34 cellular contexts compared by ENCODE assay signal in the genomic region with DNA sequence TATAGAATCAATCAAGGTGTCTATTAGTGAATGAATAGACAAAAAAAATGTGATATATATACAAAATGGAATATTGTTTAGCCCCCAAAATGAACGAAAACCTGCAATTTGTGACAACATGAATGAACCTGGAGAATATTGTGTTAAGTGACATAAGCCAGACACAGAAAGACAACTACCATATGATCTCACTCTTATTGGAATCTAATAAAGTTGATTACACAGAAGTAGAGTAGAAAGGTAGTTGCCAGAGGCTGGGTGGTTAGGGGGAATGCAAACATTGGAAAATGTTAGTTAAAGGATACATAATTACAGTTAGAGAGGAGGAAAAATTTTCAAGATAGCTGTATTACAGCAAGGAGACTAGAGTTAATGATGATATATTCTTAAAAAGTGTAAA.
DNase-seq lines count a peak whose midpoint lies in the region; ATAC-seq, FAIRE-seq and TF ChIP-seq lines count a peak whose summit lies in the region.
"Had no signal": no experiment of that assay in that cellular context is flagged by ENCODE, and none has a peak within 500 bp of the region (broad histone marks: within the 10 kb centered on the region; RNA-seq: fewer than 3 reads in every experiment).

No MANE protein-coding gene starts in this region.

- H2AFZ ChIP-seq in SK-N-SH (ENCODE audit: low read depth) (no peak overlapping the region), PC-3 (ENCODE audit: low read length) (no peak overlapping the region)

- no peaks in the 10 kb centered on the region for H3K79me2 ChIP-seq in SK-N-SH (ENCODE audit: insufficient read depth)
- H3K79me2 ChIP-seq in PC-3 (ENCODE audit: low read length), result no peaks in the 10 kb centered on the region

- H3K4me2 ChIP-seq in SK-N-SH, result no peak overlapping the region
- no peak overlapping the region for H3K4me2 ChIP-seq in A549
- no peak overlapping the region for H3K4me2 ChIP-seq in PC-3 (ENCODE audit: low read length)
- H3K4me2 ChIP-seq: BLaER1; BLaER1 treated with 17β-estradiol and CSF1 and Interleukin-3, amounts not matched to agents 10 nM and 100 nM had no signal

- TF ChIP-seq POLR2A in A549 (IDR thresholded peaks at IDR 0.05; ENCODE audit: low read length) (no peak), uterus (IDR thresholded peaks at IDR 0.05) (no peak)

- H3K4me3 ChIP-seq in SK-N-SH (ENCODE audit: low read depth in 2 of 2, low read length in 1 of 2) (no peak overlapping the region), A549 (no peak overlapping the region), PC-3 (ENCODE audit: low read length) (no peak overlapping the region), uterus (no peak overlapping the region)
- H3K4me3 ChIP-seq: BLaER1; BLaER1 treated with 17β-estradiol and CSF1 and Interleukin-3, amounts not matched to agents 10 nM and 100 nM had no signal

- TF ChIP-seq CTCF in SK-N-SH (IDR thresholded peaks at IDR 0.05), result no peak
- TF ChIP-seq CTCF in A549 (IDR thresholded peaks at IDR 0.05), result no peak
- TF ChIP-seq CTCF in PC-3 (conservative IDR thresholded peaks at IDR 0.05; ENCODE audit: low read depth, low read length), result no peak
- TF ChIP-seq CTCF in uterus (IDR thresholded peaks at IDR 0.05), result no peak

- 44% methylated on average over 1 of the region's 1 CpG for WGBS in SK-N-SH (ENCODE audit: low lambda C conversion rate)
- WGBS in A549 (ENCODE audit: missing lambda C conversion rate), result 10% methylated on average over 1 of the region's 1 CpG

- CTCF ChIA-PET in SK-N-SH (lab: Yijun Ruan, JAX) (no interaction called here), A549 (lab: Yijun Ruan, JAX) (no interaction called here), PC-3 (lab: Charles Lee) (no interaction called here)

- H3F3A ChIP-seq in SK-N-SH (replicated peaks; ENCODE audit: insufficient read depth), result no peaks in the 10 kb centered on the region
- no peaks in the 10 kb centered on the region for H3F3A ChIP-seq in PC-3 (ENCODE audit: low read length, unreplicated experiment)

- H3K36me3 ChIP-seq in SK-N-SH (replicated peaks in 1 of 2; ENCODE audit: control insufficient read depth in 1 of 2, insufficient read depth in 2 of 2, low read length in 1 of 2), result no peaks in the 10 kb centered on the region
- H3K36me3 ChIP-seq in PC-3 (ENCODE audit: low read depth, low read length), result no peaks in the 10 kb centered on the region
- no peaks in the 10 kb centered on the region for H3K36me3 ChIP-seq in uterus
- H3K36me3 ChIP-seq: BE2C; BLaER1; BLaER1 treated with 17β-estradiol and CSF1 and Interleukin-3, amounts not matched to agents 10 nM and 100 nM had no signal

- H3K27ac ChIP-seq in SK-N-SH (ENCODE audit: low read depth in 2 of 2, low read length in 1 of 2) (no peak overlapping the region), A549 (no peak overlapping the region), PC-3 (ENCODE audit: low read length) (no peak overlapping the region), uterus (no peak overlapping the region)
- H3K27ac ChIP-seq: 22Rv1; BLaER1; BLaER1 treated with 17β-estradiol and CSF1 and Interleukin-3, amounts not matched to agents 10 nM and 100 nM; C4-2B had no signal

- no peak for TF ChIP-seq EP300 in SK-N-SH (IDR thresholded peaks at IDR 0.05; ENCODE audit: borderline replicate concordance in 1 of 2, low read depth in 1 of 2, low read length in 1 of 2)
- TF ChIP-seq EP300 in A549 (IDR thresholded peaks at IDR 0.05), result no peak

- H3K9me2 ChIP-seq in SK-N-SH (no peaks in the 10 kb centered on the region), PC-3 (replicated peaks; ENCODE audit: low read length) (no peaks in the 10 kb centered on the region)

- H3K27me3 ChIP-seq in SK-N-SH (ENCODE audit: insufficient read depth) (no peaks in the 10 kb centered on the region), PC-3 (ENCODE audit: low read length) (no peaks in the 10 kb centered on the region), uterus (no peaks in the 10 kb centered on the region)
- H3K27me3 ChIP-seq: BE2C; BLaER1; BLaER1 treated with 17β-estradiol and CSF1 and Interleukin-3, amounts not matched to agents 10 nM and 100 nM had no signal

- H3K9me3 ChIP-seq in SK-N-SH, result peaks cover 3% of the 10 kb centered on the region; the same call in 1 of the 2 replicates
- H3K9me3 ChIP-seq in A549, result no peaks in the 10 kb centered on the region
- no peaks in the 10 kb centered on the region for H3K9me3 ChIP-seq in PC-3 (ENCODE audit: low read length)
- H3K9me3 ChIP-seq in uterus, result no peaks in the 10 kb centered on the region
- H3K9me3 ChIP-seq: BE2C, Caco-2 had no signal

- TF ChIP-seq RAD21 in SK-N-SH (IDR thresholded peaks at IDR 0.05; ENCODE audit: low read length) (no peak), A549 (conservative IDR thresholded peaks at IDR 0.05 in 1 of 2, IDR thresholded peaks at IDR 0.05 in 1 of 2) (no peak)

- FAIRE-seq in A549 (lab: Jason Lieb, UNC), result peak; percentile 28
- FAIRE-seq: A204.1, D721Med had no signal

- ATAC-seq in SK-N-SH treated with all-trans-retinoic acid at 6 μM for 48 hours (no peak), A549 (no peak), PC-3 (peak; percentile 50; the same call in 1 of the 2 replicates), HG02798 (IDR thresholded peaks at IDR 0.05; ENCODE audit: poor library complexity, unreplicated experiment) (no peak)
- ATAC-seq: CD8-positive, alpha-beta T cell had no signal

- no peaks in the 10 kb centered on the region for H4K20me1 ChIP-seq in SK-N-SH (ENCODE audit: insufficient read depth)
- H4K20me1 ChIP-seq in PC-3 (ENCODE audit: low read length), result no peaks in the 10 kb centered on the region
- H4K20me1 ChIP-seq: BLaER1; BLaER1 treated with 17β-estradiol and CSF1 and Interleukin-3, amounts not matched to agents 10 nM and 100 nM had no signal

- no peaks in the 10 kb centered on the region for H3K4me1 ChIP-seq in SK-N-SH (ENCODE audit: control insufficient read depth in 1 of 2, insufficient read depth in 2 of 2, low read depth in 1 of 2, low read length in 1 of 2)
- H3K4me1 ChIP-seq in A549, result no peaks in the 10 kb centered on the region
- H3K4me1 ChIP-seq in PC-3 (ENCODE audit: insufficient read depth, low read length), result no peaks in the 10 kb centered on the region
- H3K4me1 ChIP-seq in uterus, result no peaks in the 10 kb centered on the region
- H3K4me1 ChIP-seq: BLaER1; BLaER1 treated with 17β-estradiol and CSF1 and Interleukin-3, amounts not matched to agents 10 nM and 100 nM; Caco-2 had no signal

- H3K9ac ChIP-seq in SK-N-SH (no peak overlapping the region), PC-3 (ENCODE audit: low read length) (no peak overlapping the region)
- H3K9ac ChIP-seq: BLaER1; BLaER1 treated with 17β-estradiol and CSF1 and Interleukin-3, amounts not matched to agents 10 nM and 100 nM had no signal

- POLR2A ChIA-PET in SK-N-SH (lab: Yijun Ruan, JAX), result no interaction called here
- POLR2A ChIA-PET in A549 (lab: Yijun Ruan, JAX), result no interaction called here
- POLR2A ChIA-PET in PC-3 (lab: Charles Lee; ENCODE audit: unreplicated experiment), result interaction anchor here (0.6 kb wide), 1 partner anchor 722 kb away, joined by 5 read pairs; no protein-coding TSS in a partner anchor

- BruUV-seq in PC-3 (replicated peaks; lab: Mats Ljungman, UMichigan), result no TSS peak

- intact Hi-C loops in PC-3 (cut with micrococcal nuclease), result no loop called here
- intact Hi-C loops in uterus (cut with DNase I; ENCODE audit: low total_unique reads), result no loop called here

- DNase-seq in SK-N-SH, result no peak
- DNase-seq in A549 (ENCODE audit: low read depth in 1 of 2, low spot score in 1 of 2), result no peak
- DNase-seq in PC-3, result no peak
- DNase-seq in SK-N-DZ (ENCODE audit: low spot score), result peak; percentile 75
- DNase-seq in stimulated activated CD4-positive, alpha-beta T cell treated with anti-CD3 and anti-CD28 coated beads, Interleukin-15, amount 100 ng/mL, for 24 hours, result no peak
- no peak for DNase-seq in uterus
- DNase-seq: 8988T; ACHN; AML-193; BE2C; C1 segment of cervical spinal cord; Caco-2; Calu3; CD4-positive, alpha-beta memory T cell; CD4-positive, alpha-beta T cell; CD4-positive, CD25-positive, alpha-beta regulatory T cell; CD8-positive, alpha-beta memory T cell; CD8-positive, alpha-beta T cell; COR-L47; DMS 273 treated with DMSO at 0.1 percent for 48 hours; DMS153; DMS53; DMS79; DMS79 treated with DMSO at 0.1 percent for 48 hours; DND-41; EL had no signal

TF ChIP-seq in SK-N-SH treated with all-trans-retinoic acid at 6 μM for 48 hours, 23 proteins besides CTCF, POLR2A, EP300 and RAD21 (continues in another document):
- no peak for TF ChIP-seq ZNF565 (CRISPR knock-in tag; conservative IDR thresholded peaks at IDR 0.05; ENCODE audit: low read depth)
- TF ChIP-seq ISL1 (CRISPR knock-in tag; IDR thresholded peaks at IDR 0.05), result peak; percentile 29; the same call in 1 of the 2 replicates

TF ChIP-seq in SK-N-SH, 30 proteins besides CTCF, POLR2A, EP300 and RAD21 (continues in another document):
- TF ChIP-seq TAF1 (IDR thresholded peaks at IDR 0.05; ENCODE audit: borderline replicate concordance, low read depth, low read length), result no peak
- no peak for TF ChIP-seq NFIC (IDR thresholded peaks at IDR 0.05; ENCODE audit: borderline replicate concordance)
- TF ChIP-seq, protein P1, sequence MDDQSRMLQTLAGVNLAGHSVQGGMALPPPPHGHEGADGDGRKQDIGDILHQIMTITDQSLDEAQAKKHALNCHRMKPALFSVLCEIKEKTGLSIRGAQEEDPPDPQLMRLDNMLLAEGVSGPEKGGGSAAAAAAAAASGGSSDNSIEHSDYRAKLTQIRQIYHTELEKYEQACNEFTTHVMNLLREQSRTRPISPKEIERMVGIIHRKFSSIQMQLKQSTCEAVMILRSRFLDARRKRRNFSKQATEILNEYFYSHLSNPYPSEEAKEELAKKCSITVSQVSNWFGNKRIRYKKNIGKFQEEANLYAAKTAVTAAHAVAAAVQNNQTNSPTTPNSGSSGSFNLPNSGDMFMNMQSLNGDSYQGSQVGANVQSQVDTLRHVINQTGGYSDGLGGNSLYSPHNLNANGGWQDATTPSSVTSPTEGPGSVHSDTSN (IDR thresholded peaks at IDR 0.05), result no peak
- no peak for TF ChIP-seq RFX5 (IDR thresholded peaks at IDR 0.05; ENCODE audit: low read length)

TF ChIP-seq in A549, 52 proteins besides CTCF, POLR2A, EP300 and RAD21:
- no peak for TF ChIP-seq MAFK (IDR thresholded peaks at IDR 0.05; ENCODE audit: partially characterized antibody)
- no peak for TF ChIP-seq CHD2 (IDR thresholded peaks at IDR 0.05; ENCODE audit: low read length, partially characterized antibody)
- no peak for TF ChIP-seq JUN (IDR thresholded peaks at IDR 0.05)
- TF ChIP-seq MAX (IDR thresholded peaks at IDR 0.05), result no peak
- no peak for TF ChIP-seq KDM5A (IDR thresholded peaks at IDR 0.05)
- TF ChIP-seq EHMT2 (IDR thresholded peaks at IDR 0.05; ENCODE audit: low read depth), result no peak
- no peak for TF ChIP-seq MYC (IDR thresholded peaks at IDR 0.05; ENCODE audit: borderline replicate concordance, low read length)
- TF ChIP-seq CEBPB (IDR thresholded peaks at IDR 0.05), result no peak
